Comparison of ENCODE assay signal across 8 cellular contexts in genomic region chr16:73068546-73069401, GRCh38. TPM values are rescaled to one million over a fixed set of nuclear protein-coding genes. Genes with fewer than 3 reads are reported as not detected.
DNase-seq lines count a peak whose midpoint lies in the region; ATAC-seq, FAIRE-seq and TF ChIP-seq lines count a peak whose summit lies in the region.

No MANE protein-coding gene starts in this region.

- CTCF ChIA-PET in activated CD4-positive, alpha-beta T cell treated with anti-CD3 and anti-CD28 coated beads for 36 hours (lab: Charles Lee): no interaction called here

- H3K27me3 ChIP-seq in lower lobe of right lung (ENCODE audit: low read depth): peaks cover 32% of the 10 kb centered on the region

- H3K27ac Mint-ChIP-seq in activated CD4-positive, alpha-beta T cell treated with anti-CD3 and anti-CD28 coated beads for 36 hours: no peak overlapping the region

- peaks cover 54% of the 10 kb centered on the region for H3K27me3 Mint-ChIP-seq in activated CD4-positive, alpha-beta T cell treated with anti-CD3 and anti-CD28 coated beads for 36 hours

- H3K9me3 ChIP-seq in lower lobe of right lung: no peaks in the 10 kb centered on the region

- peaks cover 9% of the 10 kb centered on the region for H3K4me1 Mint-ChIP-seq in activated CD4-positive, alpha-beta T cell treated with anti-CD3 and anti-CD28 coated beads for 36 hours

- DNase-seq in AG09309 (ENCODE audit: low read depth) (peak; percentile 93), NCI-H1436 (lab: John Stamatoyannopoulos, UW) (peak; percentile 80), cardiac fibroblast (ENCODE audit: low read depth in 2 of 2) (peak; percentile 96 to 99), lower lobe of right lung (peak; percentile 90), urothelium cell line (ENCODE audit: low spot score) (peak; percentile 60)
- DNase-seq in activated CD4-positive, alpha-beta T cell treated with anti-CD3 and anti-CD28 coated beads for 36 hours: no peak

- TF ChIP-seq CTCF in AG09309 (IDR thresholded peaks at IDR 0.05; ENCODE audit: control insufficient read depth, insufficient read depth, low read depth, low read length, missing control alignments) (no peak), cardiac fibroblast (IDR thresholded peaks at IDR 0.05; ENCODE audit: low read depth, low read length) (no peak), lower lobe of right lung (IDR thresholded peaks at IDR 0.05) (no peak)

- intact Hi-C loops in lower lobe of right lung (cut with DNase I): no loop called here
- intact Hi-C loops in activated CD4-positive, alpha-beta T cell treated with anti-CD3 and anti-CD28 coated beads for 36 hours (cut with DNase I, micrococcal nuclease): no loop called here

- POLR2A ChIA-PET in activated CD4-positive, alpha-beta T cell treated with anti-CD3 and anti-CD28 coated beads for 36 hours (lab: Charles Lee): no interaction called here

- H3K4me1 ChIP-seq in lower lobe of right lung: peaks cover 64% of the 10 kb centered on the region

- peak; percentile 91 to 92 for ATAC-seq in lower lobe of right lung
- no peak for ATAC-seq in activated CD4-positive, alpha-beta T cell treated with anti-CD3 and anti-CD28 coated beads for 36 hours
- ATAC-seq in GM18519 (IDR thresholded peaks at IDR 0.05; ENCODE audit: low FRiP score, unreplicated experiment): no peak
- no peak for ATAC-seq in GM21423 (IDR thresholded peaks at IDR 0.05; ENCODE audit: unreplicated experiment)

- H3K9me3 Mint-ChIP-seq in activated CD4-positive, alpha-beta T cell treated with anti-CD3 and anti-CD28 coated beads for 36 hours (ENCODE audit: low read depth): no peaks in the 10 kb centered on the region

- H3K36me3 ChIP-seq in lower lobe of right lung: no peaks in the 10 kb centered on the region

- no peak overlapping the region for H3K4me3 Mint-ChIP-seq in activated CD4-positive, alpha-beta T cell treated with anti-CD3 and anti-CD28 coated beads for 36 hours

- no peaks in the 10 kb centered on the region for H3K36me3 Mint-ChIP-seq in activated CD4-positive, alpha-beta T cell treated with anti-CD3 and anti-CD28 coated beads for 36 hours (ENCODE audit: low read depth)

- no peak overlapping the region for H3K4me3 ChIP-seq in AG09309 (ENCODE audit: control insufficient read depth, low read depth, low read length)
- peak overlapping the region in 1 of 2 donors; percentile 32 for H3K4me3 ChIP-seq in cardiac fibroblast (replicated peaks in 1 of 2; ENCODE audit: low read depth in 2 of 2, low read length in 2 of 2)
- no peak overlapping the region for H3K4me3 ChIP-seq in lower lobe of right lung

- H3K27ac ChIP-seq in lower lobe of right lung: peak overlapping the region; percentile 86

- FAIRE-seq in urothelium cell line (lab: Jason Lieb, UNC): no peak

RNA-seq across cellular contexts. Expression of gene ZFHX3, which starts 20.8 kb away (rescaled TPM):
- total RNA-seq in lower lobe of right lung: 29.3 TPM
- total RNA-seq in activated CD4-positive, alpha-beta T cell treated with anti-CD3 and anti-CD28 coated beads for 36 hours: under 1 TPM; 0.27 to 0.37 TPM

Comparison
In these comparisons a context has a peak if more than half of its experiments do, and no peak if none do; other contexts are left out.
1. ATAC-seq: peak in lower lobe of right lung (2 of 2); none in activated CD4-positive, alpha-beta T cell treated with anti-CD3 and anti-CD28 coated beads for 36 hours (single experiment), GM18519 (single experiment) and GM21423 (single experiment).
2. RNA of gene ZFHX3, which starts 20.8 kb away (total RNA-seq): 29.3 TPM in lower lobe of right lung (single experiment); 0.27 to 0.37 TPM in activated CD4-positive, alpha-beta T cell treated with anti-CD3 and anti-CD28 coated beads for 36 hours; every median in the first group is over 10 times any median in the second.